In the genomic region with DNA sequence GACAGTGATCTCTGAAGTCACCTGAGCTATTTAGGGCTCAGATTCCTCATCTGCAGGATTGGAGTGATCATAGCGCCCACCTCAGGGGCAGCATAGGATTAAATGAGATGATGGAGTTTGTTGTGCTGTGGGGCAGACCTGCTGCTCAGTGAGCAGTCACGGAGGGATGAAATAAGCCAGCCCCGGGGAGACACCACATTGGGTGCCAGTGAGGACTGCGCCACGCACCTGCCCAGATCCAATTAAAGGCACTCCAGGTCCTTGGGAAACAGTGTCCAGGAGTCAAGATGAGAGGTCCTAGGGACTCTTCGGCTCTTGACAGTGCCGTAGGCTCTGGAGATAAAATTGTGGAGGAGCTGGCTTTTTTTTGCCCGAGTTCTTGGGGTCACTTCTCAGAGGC, we compare ENCODE assay signal across 17 cellular contexts.
DNase-seq lines count a peak whose midpoint lies in the region; ATAC-seq and TF ChIP-seq lines count a peak whose summit lies in the region.
"Had no signal": no experiment of that assay in that cellular context is flagged by ENCODE, and none has a peak within 500 bp of the region (broad histone marks: within the 10 kb centered on the region; RNA-seq: fewer than 3 reads in every experiment).

No MANE protein-coding gene starts in this region.

- CTCF ChIA-PET in activated CD8-positive, alpha-beta T cell treated with anti-CD3 and anti-CD28 coated beads for 36 hours (lab: Charles Lee) = interaction anchor here (8.1 kb wide), 1 partner anchor 16 kb away, joined by 68 read pairs; no protein-coding TSS in a partner anchor

- no peak for ATAC-seq in left ventricle myocardium superior
- no peak for ATAC-seq in activated CD8-positive, alpha-beta T cell treated with anti-CD3 and anti-CD28 coated beads for 36 hours
- ATAC-seq: CD8-positive, alpha-beta T cell; GM12878; HCT116 had no signal

- POLR2A ChIA-PET in activated CD8-positive, alpha-beta T cell treated with anti-CD3 and anti-CD28 coated beads for 36 hours (lab: Charles Lee) = no interaction called here

- no peak overlapping the region for H3K9ac ChIP-seq in endodermal cell (ENCODE audit: extremely low read depth, low read length, poor library complexity, severe bottlenecking)
- H3K9ac ChIP-seq: BLaER1 had no signal

- DNase-seq in cardiac septum (ENCODE audit: low spot score) (peak; percentile 43), left ventricle myocardium superior (no peak), endodermal cell (peak; percentile 36), spleen (peak; percentile 56), GF-D8 (lab: John Stamatoyannopoulos, UW) (no peak)
- no peak for DNase-seq in activated CD8-positive, alpha-beta T cell treated with anti-CD3 and anti-CD28 coated beads for 36 hours
- DNase-seq: AML-193; Calu3; CD8-positive, alpha-beta T cell; DMS79 treated with DMSO at 0.1 percent for 48 hours; GOT3; H7; HFFc6 had no signal

- intact Hi-C loops in cardiac septum (cut with DNase I) (no loop called here), left ventricle myocardium superior (cut with micrococcal nuclease) (no loop called here), spleen (cut with DNase I; ENCODE audit: low total_unique reads) (no loop called here)
- intact Hi-C loops in activated CD8-positive, alpha-beta T cell treated with anti-CD3 and anti-CD28 coated beads for 36 hours (cut with micrococcal nuclease) = no loop called here

- H3K27ac Mint-ChIP-seq in endodermal cell = no peak overlapping the region
- no peak overlapping the region for H3K27ac Mint-ChIP-seq in activated CD8-positive, alpha-beta T cell treated with anti-CD3 and anti-CD28 coated beads for 36 hours
- H3K27ac Mint-ChIP-seq: CD8-positive, alpha-beta T cell; HFFc6 had no signal

- H3K4me1 Mint-ChIP-seq in endodermal cell = peaks cover 2% of the 10 kb centered on the region
- no peaks in the 10 kb centered on the region for H3K4me1 Mint-ChIP-seq in activated CD8-positive, alpha-beta T cell treated with anti-CD3 and anti-CD28 coated beads for 36 hours (ENCODE audit: low read depth)

- WGBS in endodermal cell (ENCODE audit: insufficient coverage in 1 of 2, insufficient read length in 1 of 2), 2 experiments = 93 to 99% methylated on average over 7 to 8 of the region's 8 CpGs
- WGBS in spleen, 5 donors = 86 to 98% (median 94%) methylated on average over 8 of the region's 8 CpGs

- TF ChIP-seq CTCF in endodermal cell (conservative IDR thresholded peaks at IDR 0.05) (no peak), spleen (IDR thresholded peaks at IDR 0.05 in 8 of 11, conservative IDR thresholded peaks at IDR 0.05 in 3 of 11) (no peak)
- TF ChIP-seq CTCF in activated CD8-positive, alpha-beta T cell treated with anti-CD3 and anti-CD28 coated beads for 36 hours (IDR thresholded peaks at IDR 0.05) = no peak

- H3K36me3 Mint-ChIP-seq in endodermal cell (ENCODE audit: low read depth) = no peaks in the 10 kb centered on the region
- no peaks in the 10 kb centered on the region for H3K36me3 Mint-ChIP-seq in activated CD8-positive, alpha-beta T cell treated with anti-CD3 and anti-CD28 coated beads for 36 hours (ENCODE audit: low read depth)
- H3K36me3 Mint-ChIP-seq: CD8-positive, alpha-beta T cell had no signal

- TF ChIP-seq POLR2A in spleen (IDR thresholded peaks at IDR 0.05) = no peak

- H3K27me3 Mint-ChIP-seq in endodermal cell (ENCODE audit: insufficient read depth) = peaks cover 38% of the 10 kb centered on the region
- H3K27me3 Mint-ChIP-seq in activated CD8-positive, alpha-beta T cell treated with anti-CD3 and anti-CD28 coated beads for 36 hours = no peaks in the 10 kb centered on the region

- H3K9me3 Mint-ChIP-seq in endodermal cell = no peaks in the 10 kb centered on the region
- H3K9me3 Mint-ChIP-seq in activated CD8-positive, alpha-beta T cell treated with anti-CD3 and anti-CD28 coated beads for 36 hours = no peaks in the 10 kb centered on the region
- H3K9me3 Mint-ChIP-seq: CD8-positive, alpha-beta T cell had no signal

- no peaks in the 10 kb centered on the region for H3K9me3 ChIP-seq in endodermal cell (ENCODE audit: control insufficient read depth, low read length)
- H3K9me3 ChIP-seq in spleen = no peaks in the 10 kb centered on the region
- H3K9me3 ChIP-seq: BLaER1 had no signal

- no peak overlapping the region for H3K4me3 Mint-ChIP-seq in endodermal cell
- H3K4me3 Mint-ChIP-seq in activated CD8-positive, alpha-beta T cell treated with anti-CD3 and anti-CD28 coated beads for 36 hours = no peak overlapping the region
- H3K4me3 Mint-ChIP-seq: CD8-positive, alpha-beta T cell; HFFc6 had no signal

- H3K4me3 ChIP-seq in endodermal cell (ENCODE audit: low read length) (no peak overlapping the region), spleen (no peak overlapping the region)
- H3K4me3 ChIP-seq: BLaER1, GM12878 had no signal

- H3K4me1 ChIP-seq in endodermal cell (ENCODE audit: control insufficient read depth, insufficient read depth, low read length) (peaks cover 2% of the 10 kb centered on the region), spleen (peaks cover 0 to 6% (median 0%) of the 10 kb centered on the region in 6 donors)

- no peaks in the 10 kb centered on the region for H3K36me3 ChIP-seq in endodermal cell (ENCODE audit: control insufficient read depth, insufficient read depth, low read length)
- H3K36me3 ChIP-seq in spleen = no peaks in the 10 kb centered on the region

- H3K27me3 ChIP-seq in endodermal cell (ENCODE audit: control insufficient read depth, insufficient read depth, low read length, poor library complexity, severe bottlenecking) (no peaks in the 10 kb centered on the region), spleen (replicated peaks in 1 of 7) (peaks cover 0 to 10% (median 0%) of the 10 kb centered on the region in 7 donors)
- H3K27me3 ChIP-seq: BLaER1 had no signal

- H3K27ac ChIP-seq in endodermal cell (ENCODE audit: low read depth, low read length) (no peak overlapping the region), spleen (no peak overlapping the region)
- H3K27ac ChIP-seq: BLaER1, HL-60 had no signal

Comparison
In these comparisons a context has a peak if more than half of its experiments do, and no peak if none do; other contexts are left out.
1. DNase-seq: peak in cardiac septum (single experiment), endodermal cell (single experiment) and spleen (single experiment); none in left ventricle myocardium superior (single experiment), activated CD8-positive, alpha-beta T cell treated with anti-CD3 and anti-CD28 coated beads for 36 hours (single experiment) and GF-D8 (single experiment).